In genomic region chr14:87952307-87953094, GRCh38 we compare ENCODE assay signal across 11 cellular contexts. TPM values are rescaled to one million over a fixed set of nuclear protein-coding genes. Genes with fewer than 3 reads are reported as not detected.
DNase-seq lines count a peak whose midpoint lies in the region; ATAC-seq and TF ChIP-seq lines count a peak whose summit lies in the region.
"Had no signal": no experiment of that assay in that cellular context is flagged by ENCODE, and none has a peak within 500 bp of the region (broad histone marks: within the 10 kb centered on the region; RNA-seq: fewer than 3 reads in every experiment).

No MANE protein-coding gene starts in this region.

- POLR2A ChIA-PET in activated CD8-positive, alpha-beta T cell treated with anti-CD3 and anti-CD28 coated beads for 36 hours (lab: Charles Lee): interaction anchor here (0.9 to 1.1 kb wide), 3 partner anchors 42 to 200 kb away, joined by 3 read pairs; no protein-coding TSS in a partner anchor

- no peak overlapping the region for H3K9ac ChIP-seq in endodermal cell (ENCODE audit: extremely low read depth, low read length, poor library complexity, severe bottlenecking)

- peaks cover 1 to 43% (median 29%) of the 10 kb centered on the region in 4 donors for H3K36me3 ChIP-seq in stomach
- no peaks in the 10 kb centered on the region for H3K36me3 ChIP-seq in endodermal cell (ENCODE audit: control insufficient read depth, insufficient read depth, low read length)

- 52 to 72% (median 66%) methylated on average over 3 of the region's 3 CpGs for WGBS in stomach, 5 donors
- WGBS in endodermal cell (ENCODE audit: insufficient coverage in 1 of 2, insufficient read length in 1 of 2), 2 experiments: 94 to 100% methylated on average over 1 to 3 of the region's 3 CpGs

- H3K27me3 Mint-ChIP-seq in activated CD8-positive, alpha-beta T cell treated with anti-CD3 and anti-CD28 coated beads for 36 hours: no peaks in the 10 kb centered on the region
- H3K27me3 Mint-ChIP-seq in type B pancreatic cell: no peaks in the 10 kb centered on the region
- H3K27me3 Mint-ChIP-seq in HFFc6 (ENCODE audit: insufficient read depth): no peaks in the 10 kb centered on the region
- no peaks in the 10 kb centered on the region for H3K27me3 Mint-ChIP-seq in endodermal cell (ENCODE audit: insufficient read depth)

- H3K4me1 ChIP-seq in stomach (peaks cover 0 to 20% (median 12%) of the 10 kb centered on the region in 4 donors), endodermal cell (ENCODE audit: control insufficient read depth, insufficient read depth, low read length) (peaks cover 5% of the 10 kb centered on the region)

- intact Hi-C loops in activated CD8-positive, alpha-beta T cell treated with anti-CD3 and anti-CD28 coated beads for 36 hours (cut with micrococcal nuclease): loop anchor here (5.0 kb wide), 2 partner anchors 35 to 55 kb away; partner anchors contain the start of gene GPR65
- intact Hi-C loops in stomach (cut with DNase I; ENCODE audit: low total_unique reads): no loop called here

- H3K4me3 ChIP-seq in stomach (no peak overlapping the region), endodermal cell (ENCODE audit: low read length) (no peak overlapping the region)

- H3K9me3 Mint-ChIP-seq in activated CD8-positive, alpha-beta T cell treated with anti-CD3 and anti-CD28 coated beads for 36 hours: no peaks in the 10 kb centered on the region
- H3K9me3 Mint-ChIP-seq in type B pancreatic cell: no peaks in the 10 kb centered on the region
- H3K9me3 Mint-ChIP-seq in HFFc6: no peaks in the 10 kb centered on the region
- no peaks in the 10 kb centered on the region for H3K9me3 Mint-ChIP-seq in endodermal cell

- no peak for TF ChIP-seq CTCF in activated CD8-positive, alpha-beta T cell treated with anti-CD3 and anti-CD28 coated beads for 36 hours (IDR thresholded peaks at IDR 0.05)
- no peak for TF ChIP-seq CTCF in type B pancreatic cell (conservative IDR thresholded peaks at IDR 0.05)
- no peak for TF ChIP-seq CTCF in HFFc6 (IDR thresholded peaks at IDR 0.05)
- TF ChIP-seq CTCF in stomach (IDR thresholded peaks at IDR 0.05): no peak
- TF ChIP-seq CTCF in endodermal cell (conservative IDR thresholded peaks at IDR 0.05): no peak

- peaks cover 4% of the 10 kb centered on the region for H3K36me3 Mint-ChIP-seq in activated CD8-positive, alpha-beta T cell treated with anti-CD3 and anti-CD28 coated beads for 36 hours (ENCODE audit: low read depth)
- H3K36me3 Mint-ChIP-seq in type B pancreatic cell (no peaks in the 10 kb centered on the region), HFFc6 (ENCODE audit: low read depth) (no peaks in the 10 kb centered on the region), endodermal cell (ENCODE audit: low read depth) (no peaks in the 10 kb centered on the region)

- H3K27ac ChIP-seq in stomach: no peak overlapping the region
- H3K27ac ChIP-seq in endodermal cell (ENCODE audit: low read depth, low read length): no peak overlapping the region

- DNase-seq in GF-D8 (lab: John Stamatoyannopoulos, UW): peak; percentile 13
- DNase-seq in activated CD8-positive, alpha-beta T cell treated with anti-CD3 and anti-CD28 coated beads for 36 hours: no peak
- DNase-seq in type B pancreatic cell (ENCODE audit: extremely low spot score, unreplicated experiment): no peak
- DNase-seq in HFFc6: no peak
- no peak for DNase-seq in stomach
- no peak for DNase-seq in endodermal cell
- DNase-seq: DMS79, IMR-90, SHP77 treated with DMSO at 0.1 percent for 48 hours had no signal

- peak overlapping the region; percentile 34 for H3K4me3 Mint-ChIP-seq in activated CD8-positive, alpha-beta T cell treated with anti-CD3 and anti-CD28 coated beads for 36 hours
- no peak overlapping the region for H3K4me3 Mint-ChIP-seq in type B pancreatic cell
- H3K4me3 Mint-ChIP-seq in HFFc6: no peak overlapping the region
- H3K4me3 Mint-ChIP-seq in endodermal cell: no peak overlapping the region

- peaks cover 29% of the 10 kb centered on the region for H3K4me1 Mint-ChIP-seq in activated CD8-positive, alpha-beta T cell treated with anti-CD3 and anti-CD28 coated beads for 36 hours (ENCODE audit: low read depth)
- H3K4me1 Mint-ChIP-seq in type B pancreatic cell (ENCODE audit: unreplicated experiment) (no peaks in the 10 kb centered on the region), HFFc6 (ENCODE audit: low read depth) (peaks cover 9% of the 10 kb centered on the region; the same call in 1 of the 2 replicates), endodermal cell (peaks cover 15% of the 10 kb centered on the region)

- CTCF ChIA-PET in activated CD8-positive, alpha-beta T cell treated with anti-CD3 and anti-CD28 coated beads for 36 hours (lab: Charles Lee): interaction anchor here (0.8 to 2.6 kb wide), 8 partner anchors 7 to 237 kb away, joined by 3 to 17 read pairs (median 6); no protein-coding TSS in a partner anchor

- no peak for TF ChIP-seq POLR2A in stomach (IDR thresholded peaks at IDR 0.05)

- ATAC-seq in GM19397 (IDR thresholded peaks at IDR 0.05; ENCODE audit: unreplicated experiment) (peak; percentile 83), HG03064 (IDR thresholded peaks at IDR 0.05; ENCODE audit: low read depth, unreplicated experiment) (peak; percentile 89)
- peak; percentile 72 for ATAC-seq in activated CD8-positive, alpha-beta T cell treated with anti-CD3 and anti-CD28 coated beads for 36 hours

- H3K27ac Mint-ChIP-seq in activated CD8-positive, alpha-beta T cell treated with anti-CD3 and anti-CD28 coated beads for 36 hours: peak overlapping the region; percentile 81
- H3K27ac Mint-ChIP-seq in type B pancreatic cell: no peak overlapping the region
- H3K27ac Mint-ChIP-seq in HFFc6: no peak overlapping the region
- H3K27ac Mint-ChIP-seq in endodermal cell: no peak overlapping the region

- H3K27me3 ChIP-seq in stomach (no peaks in the 10 kb centered on the region), endodermal cell (ENCODE audit: control insufficient read depth, insufficient read depth, low read length, poor library complexity, severe bottlenecking) (no peaks in the 10 kb centered on the region)

- TF ChIP-seq EP300 in stomach (IDR thresholded peaks at IDR 0.05): no peak

- H3K9me3 ChIP-seq in stomach (no peaks in the 10 kb centered on the region), endodermal cell (ENCODE audit: control insufficient read depth, low read length) (no peaks in the 10 kb centered on the region)

RNA-seq across cellular contexts. Expression of gene GALC, which starts 40.5 kb away (rescaled TPM):
- total RNA-seq in activated CD8-positive, alpha-beta T cell treated with anti-CD3 and anti-CD28 coated beads for 36 hours: 10 to 100 TPM in 1 of 2 experiments, 1 to 10 TPM in 1; 8.6 to 11.3 TPM
- total RNA-seq in type B pancreatic cell (ENCODE audit: low replicate concordance) (16.3 and 18.5 TPM in 2 replicates), stomach (10 to 100 TPM in 4 of 5 donors, 1 to 10 TPM in 1; 2.3 to 50.4 (median 32.0) TPM), endodermal cell (10 to 100 TPM; 31.8 to 76.0 TPM)
- 10 to 100 TPM in 5 of 6 experiments, 1 to 10 TPM in 1; 9.3 to 11.8 (median 10.8) TPM for total RNA-seq in HFFc6 (2021; fragmentation: NEBNext Ultra II Directional; extraction: Animal tissue kit (Norgen Biotek cat#: 25700))
- polyA plus RNA-seq in stomach: 1 to 10 TPM; 2.3 to 9.0 (median 4.6) TPM
- polyA plus RNA-seq in endodermal cell (2013, experiment 1 of 2): 36.8 TPM
- 35.6 TPM for polyA plus RNA-seq in endodermal cell (2013, experiment 2 of 2)

RNA-seq across cellular contexts. Expression of gene GPR65, which starts 52.4 kb away (rescaled TPM):
- total RNA-seq in activated CD8-positive, alpha-beta T cell treated with anti-CD3 and anti-CD28 coated beads for 36 hours: 10 to 100 TPM; 16.9 to 17.1 TPM
- total RNA-seq in type B pancreatic cell (ENCODE audit: low replicate concordance) (not detected in 2 replicates), stomach (1 to 10 TPM in 2 of 5 donors, under 1 TPM in 1, not detected in 2; 0.58 to 2.6 (median 1.3) TPM), endodermal cell (not detected)
- under 1 TPM in 5 of 6 experiments, not detected in 1; 0.07 to 0.34 (median 0.20) TPM for total RNA-seq in HFFc6 (2021; fragmentation: NEBNext Ultra II Directional; extraction: Animal tissue kit (Norgen Biotek cat#: 25700))
- 1 to 10 TPM in 1 of 3 donors, under 1 TPM in 2; 0.48 to 1.2 (median 1.00) TPM for polyA plus RNA-seq in stomach
- not detected for polyA plus RNA-seq in endodermal cell (2013, experiment 1 of 2)
- polyA plus RNA-seq in endodermal cell (2013, experiment 2 of 2): not detected

Comparison
In these comparisons a context has a peak if more than half of its experiments do, and no peak if none do; other contexts are left out.
1. RNA of gene GPR65, which starts 52.4 kb away (total RNA-seq): 16.9 to 17.1 TPM in activated CD8-positive, alpha-beta T cell treated with anti-CD3 and anti-CD28 coated beads for 36 hours; 0.58 to 2.6 TPM in stomach, 0.07 to 0.34 TPM in HFFc6, not detected in type B pancreatic cell and not detected in endodermal cell; every median in the first group is over 4 times any median in the second.
2. Peak in every context shown above with its lines, with median percentiles within 50 percentile points of each other: ATAC-seq.